In the genomic region with DNA sequence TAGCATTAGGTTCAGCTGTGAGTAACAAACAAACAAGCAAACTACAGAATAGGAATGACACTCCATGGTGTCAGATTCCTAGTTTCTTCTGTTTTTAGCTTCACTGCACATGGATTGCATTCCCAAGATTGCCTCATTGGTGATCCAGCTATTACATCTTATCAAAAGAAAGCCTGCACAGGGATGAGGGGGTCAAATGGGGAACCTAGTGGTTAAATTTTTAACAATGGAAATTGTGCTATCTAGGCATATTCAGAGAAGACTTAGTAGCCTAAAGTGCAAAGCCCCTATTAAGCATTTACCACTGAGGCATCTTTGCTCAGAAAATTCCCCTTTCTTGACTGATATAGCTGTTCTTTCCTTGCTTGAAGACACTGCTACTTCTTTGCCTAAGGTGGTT, we compare ENCODE assay signal across 7 cellular contexts. TPM values are rescaled to one million over a fixed set of nuclear protein-coding genes. Genes with fewer than 3 reads are reported as not detected.
"Had no signal": no experiment of that assay in that cellular context is flagged by ENCODE, and none has a peak within 500 bp of the region (broad histone marks: within the 10 kb centered on the region; RNA-seq: fewer than 3 reads in every experiment).

No MANE protein-coding gene starts in this region.

- H3K4me3 ChIP-seq: GM23338, K562 had no signal

- ATAC-seq: GM23338, K562 had no signal

- DNase-seq: H9, HCEC 1CT, IMR-90 had no signal

RNA-seq across cellular contexts. Expression of gene TTC29, which starts 3.9 kb away (rescaled TPM):
- total RNA-seq: H9, HT-29, IMR-90, K562 had no signal
- polyA plus RNA-seq: H1, IMR-90 had no signal
